ENCODE assay signal across 11 cellular contexts in the genomic region with DNA sequence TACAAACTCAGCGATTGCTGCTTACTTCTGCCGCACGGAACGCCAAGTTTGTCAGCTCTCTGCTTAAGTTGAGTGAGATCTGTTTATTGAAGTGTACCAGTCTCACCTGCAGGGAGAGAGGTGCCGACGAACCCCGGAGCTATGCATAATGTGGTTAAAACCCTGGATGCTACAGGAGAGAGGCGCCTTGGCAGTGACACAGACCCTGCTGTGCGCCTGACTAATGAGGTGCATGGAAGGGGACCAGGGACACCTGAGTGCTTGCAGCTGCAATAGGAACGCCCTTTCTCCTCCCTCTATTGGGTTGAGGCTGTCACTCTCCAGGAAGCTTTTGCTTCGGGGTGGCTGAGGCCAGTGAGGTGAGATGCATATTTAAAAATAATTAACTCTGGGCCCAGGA. TPM values are rescaled to one million over a fixed set of nuclear protein-coding genes. Genes with fewer than 3 reads are reported as not detected.
DNase-seq lines count a peak whose midpoint lies in the region; ATAC-seq, FAIRE-seq and TF ChIP-seq lines count a peak whose summit lies in the region.
"Had no signal": no experiment of that assay in that cellular context is flagged by ENCODE, and none has a peak within 500 bp of the region (broad histone marks: within the 10 kb centered on the region; RNA-seq: fewer than 3 reads in every experiment).

No MANE protein-coding gene starts in this region.

- no peak for TF ChIP-seq POLR2A in K562 (conservative IDR thresholded peaks at IDR 0.05)

- POLR2A ChIA-PET in CD4-positive, alpha-beta T cell (lab: Charles Lee): no interaction called here
- POLR2A ChIA-PET in K562 (lab: Yijun Ruan, JAX): no interaction called here
- POLR2A ChIA-PET in naive thymus-derived CD4-positive, alpha-beta T cell (lab: Charles Lee): no interaction called here

- H3K9ac ChIP-seq in K562 (ENCODE audit: insufficient read depth in 1 of 2, low read depth in 2 of 2, low read length in 2 of 2): peak overlapping the region in 1 of 2 experiments; percentile 91; a peak in 1 of 4 replicates

- peaks cover 15% of the 10 kb centered on the region for H3K4me1 Mint-ChIP-seq in CD4-positive, alpha-beta T cell (ENCODE audit: low read depth)
- H3K4me1 Mint-ChIP-seq in naive thymus-derived CD4-positive, alpha-beta T cell: peaks cover 5 to 17% (median 13%) of the 10 kb centered on the region in 7 donors

- H3K4me3 ChIP-seq in H7 (ENCODE audit: insufficient read depth, low read depth, low read length) (no peak overlapping the region), K562 (no peak overlapping the region)
- no peak overlapping the region for H3K4me3 ChIP-seq in naive thymus-derived CD4-positive, alpha-beta T cell (ENCODE audit: low read length)

- DNase-seq in CD4-positive, alpha-beta T cell: no peak
- peak; percentile 22 for DNase-seq in H7
- DNase-seq in K562 (ENCODE audit: extremely low read depth in 1 of 4, low spot score in 3 of 4): peak in 1 of 4 experiments; percentile 16
- no peak for DNase-seq in naive thymus-derived CD4-positive, alpha-beta T cell
- DNase-seq in UCSD-AML1 (lab: John Stamatoyannopoulos, UW; ENCODE audit: unreplicated experiment): no peak
- no peak for DNase-seq in KG1 (lab: John Stamatoyannopoulos, UW)
- no peak for DNase-seq in D341Med (ENCODE audit: low spot score)
- DNase-seq: DMS79 treated with DMSO at 0.1 percent for 48 hours, NCI-H774 had no signal

- TSS peak; percentile 42 for BruUV-seq in K562 (replicated peaks; lab: Mats Ljungman, UMichigan)

- H3K36me3 Mint-ChIP-seq in CD4-positive, alpha-beta T cell (ENCODE audit: low read depth): no peaks in the 10 kb centered on the region
- no peaks in the 10 kb centered on the region for H3K36me3 Mint-ChIP-seq in naive thymus-derived CD4-positive, alpha-beta T cell

- intact Hi-C loops in CD4-positive, alpha-beta T cell (cut with DNase I, micrococcal nuclease): no loop called here
- intact Hi-C loops in K562 (cut with micrococcal nuclease): no loop called here
- intact Hi-C loops in naive thymus-derived CD4-positive, alpha-beta T cell (cut with micrococcal nuclease): no loop called here

- H3K79me2 ChIP-seq in K562 (ENCODE audit: control insufficient read depth, insufficient read depth, low read length): peaks cover 3% of the 10 kb centered on the region; the same call in 1 of the 3 replicates

- no peaks in the 10 kb centered on the region for H3K9me1 ChIP-seq in K562 (ENCODE audit: control insufficient read depth, insufficient read depth, low read length)

- WGBS in K562 (ENCODE audit: insufficient coverage, low coverage, missing lambda C conversion rate): 76% methylated on average over 10 of the region's 11 CpGs

- no peaks in the 10 kb centered on the region for H3K9me3 ChIP-seq in CD4-positive, alpha-beta T cell (ENCODE audit: control insufficient read depth, low read length)
- no peaks in the 10 kb centered on the region for H3K9me3 ChIP-seq in K562 (replicated peaks; ENCODE audit: control insufficient read depth, insufficient read depth, low read depth, low read length)
- no peaks in the 10 kb centered on the region for H3K9me3 ChIP-seq in naive thymus-derived CD4-positive, alpha-beta T cell (ENCODE audit: control insufficient read depth in 2 of 3, low read length in 3 of 3)

- peak overlapping the region; percentile 83 for H3K4me2 ChIP-seq in K562 (ENCODE audit: insufficient read depth, low read length)

- H3K9me3 Mint-ChIP-seq in CD4-positive, alpha-beta T cell: no peaks in the 10 kb centered on the region
- H3K9me3 Mint-ChIP-seq in naive thymus-derived CD4-positive, alpha-beta T cell: no peaks in the 10 kb centered on the region

- H3K27me3 Mint-ChIP-seq in CD4-positive, alpha-beta T cell: peaks cover 71% of the 10 kb centered on the region
- peaks cover 46 to 71% (median 70%) of the 10 kb centered on the region in 5 donors for H3K27me3 Mint-ChIP-seq in naive thymus-derived CD4-positive, alpha-beta T cell

- CTCF ChIA-PET in CD4-positive, alpha-beta T cell (lab: Charles Lee): no interaction called here
- CTCF ChIA-PET in K562 (lab: Yijun Ruan, JAX; ENCODE audit: low intra/inter-chr PET ratio): no interaction called here
- CTCF ChIA-PET in naive thymus-derived CD4-positive, alpha-beta T cell (lab: Charles Lee): no interaction called here

- H3K4me3 Mint-ChIP-seq in CD4-positive, alpha-beta T cell: peak overlapping the region; percentile 68
- H3K4me3 Mint-ChIP-seq in naive thymus-derived CD4-positive, alpha-beta T cell: peak overlapping the region in 8 of 10 donors; percentile 24 to 76 (median 46)

- TF ChIP-seq RAD21 in K562 (CRISPR knock-in tag; conservative IDR thresholded peaks at IDR 0.05 in 1 of 2, IDR thresholded peaks at IDR 0.05 in 1 of 2): no peak

- no peak overlapping the region for H3K27ac Mint-ChIP-seq in CD4-positive, alpha-beta T cell
- no peak overlapping the region for H3K27ac Mint-ChIP-seq in naive thymus-derived CD4-positive, alpha-beta T cell

- ATAC-seq in CD4-positive, alpha-beta T cell (ENCODE audit: poor library complexity): no peak
- ATAC-seq in K562: no peak
- ATAC-seq in naive thymus-derived CD4-positive, alpha-beta T cell: no peak
- ATAC-seq in HG02588 (IDR thresholded peaks at IDR 0.05; ENCODE audit: unreplicated experiment): no peak

- H2AFZ ChIP-seq in K562 (ENCODE audit: low read depth, low read length): no peak overlapping the region; the same call in 1 of the 2 replicates

- no peak for FAIRE-seq in K562 (lab: Jason Lieb, UNC)

- in situ Hi-C loops in K562 (cut with MboI): no loop called here

- peaks cover 53% of the 10 kb centered on the region for H3K27me3 ChIP-seq in CD4-positive, alpha-beta T cell (ENCODE audit: control insufficient read depth, insufficient read depth, low read length)
- H3K27me3 ChIP-seq in H7 (ENCODE audit: control insufficient read depth, insufficient read depth, low read length): peaks cover 42% of the 10 kb centered on the region
- H3K27me3 ChIP-seq in K562 (ENCODE audit: control insufficient read depth in 2 of 2, insufficient read depth in 2 of 2, low read length in 2 of 2): no peaks in the 10 kb centered on the region
- peaks cover 0 to 5% of the 10 kb centered on the region in 2 donors for H3K27me3 ChIP-seq in naive thymus-derived CD4-positive, alpha-beta T cell (ENCODE audit: control insufficient read depth in 2 of 2, insufficient read depth in 2 of 2, low read length in 2 of 2)

- TF ChIP-seq EP300 in K562 (IDR thresholded peaks at IDR 0.05; ENCODE audit: low read length): no peak

- no peak for TF ChIP-seq CTCF in CD4-positive, alpha-beta T cell (IDR thresholded peaks at IDR 0.05)
- TF ChIP-seq CTCF in K562 (IDR thresholded peaks at IDR 0.05 in 2 of 3, conservative IDR thresholded peaks at IDR 0.05 in 1 of 3; ENCODE audit: insufficient read depth in 2 of 3, low read depth in 1 of 3, low read length in 3 of 3): no peak

- no peaks in the 10 kb centered on the region for H4K20me1 ChIP-seq in K562 (replicated peaks; ENCODE audit: control insufficient read depth, insufficient read depth, low read length)

- H3K27ac ChIP-seq in CD4-positive, alpha-beta T cell (ENCODE audit: low read depth, low read length): no peak overlapping the region
- H3K27ac ChIP-seq in K562 (ENCODE audit: extremely low read depth, low read depth, low read length): no peak overlapping the region
- H3K27ac ChIP-seq in naive thymus-derived CD4-positive, alpha-beta T cell (ENCODE audit: low read depth, low read length): no peak overlapping the region
- H3K27ac ChIP-seq: epithelial cell of prostate had no signal

- H3K36me3 ChIP-seq in H7 (replicated peaks; ENCODE audit: control insufficient read depth, insufficient read depth, low read length) (no peaks in the 10 kb centered on the region), K562 (ENCODE audit: control insufficient read depth, insufficient read depth, low read length) (no peaks in the 10 kb centered on the region)
- no peaks in the 10 kb centered on the region for H3K36me3 ChIP-seq in naive thymus-derived CD4-positive, alpha-beta T cell (ENCODE audit: control insufficient read depth in 2 of 3, insufficient read depth in 3 of 3, low read length in 3 of 3)

- H3K4me1 ChIP-seq in K562 (replicated peaks in 1 of 2; ENCODE audit: control insufficient read depth in 2 of 2, insufficient read depth in 2 of 2, low read length in 2 of 2): peaks cover 18 to 23% of the 10 kb centered on the region in 2 experiments; a peak in 4 of 5 replicates
- no peaks in the 10 kb centered on the region for H3K4me1 ChIP-seq in naive thymus-derived CD4-positive, alpha-beta T cell (ENCODE audit: control insufficient read depth in 2 of 2, insufficient read depth in 2 of 2, low read length in 2 of 2)

RNA-seq across cellular contexts. Expression of a gene that starts 1.0 kb away (rescaled TPM):
- total RNA-seq in CD4-positive, alpha-beta T cell: not detected
- 0.03 TPM in 1 of 2 replicates, not detected in the other for total RNA-seq in H7 (2014; rRNA removed; shearing (Covaris generic))
- total RNA-seq in K562 (2011; cell fraction: chromatin; rRNA removed; ENCODE audit: low replicate concordance): 5.6 and 14.6 TPM in 2 replicates
- 4.3 and 5.0 TPM in 2 replicates for total RNA-seq in K562 (2011; cell fraction: nucleolus; rRNA removed)
- 7.3 and 10.2 TPM in 2 replicates for total RNA-seq in K562 (2011; cell fraction: nucleoplasm; rRNA removed)
- total RNA-seq in K562 (2014; rRNA removed) (1.6 and 2.5 TPM in 2 replicates), K562 (2014; rRNA removed; fragmentation: Illumina TruSeq; extraction: Trizol) (2.7 and 2.8 TPM in 2 replicates), K562 (2015; rRNA removed; fragmentation: Illumina TruSeq; extraction: Trizol) (3.3 and 3.8 TPM in 2 replicates), K562 (2021) (1.4 and 1.6 TPM in 2 replicates)
- polyA plus RNA-seq in K562 (2011; rRNA removed) (1.3 and 2.3 TPM in 2 replicates), K562 (2014; fragmentation: Illumina TruSeq; extraction: Trizol) (0.91 and 1.6 TPM in 2 replicates), K562 (2014; fragmentation: Nextera tagmentation; extraction: Ambion mirVana) (under 1 TPM; 0.45 to 0.57 TPM), K562 (2014; rRNA removed) (0.97 and 1.9 TPM in 2 replicates)
- 0.63 and 1.1 TPM in 2 replicates for polyA plus RNA-seq in K562 (2011; cell fraction: cytosol; rRNA removed)
- polyA plus RNA-seq in K562 (2011; cell fraction: nucleus; rRNA removed): 4.7 and 6.1 TPM in 2 replicates
- polyA plus RNA-seq in K562 (2012): 0.79 and 1.2 TPM in 2 replicates
- polyA minus RNA-seq in K562 (2011; rRNA and poly(A)+ RNA removed): 5.3 and 7.7 TPM in 2 replicates
- 1.0 and 1.5 TPM in 2 replicates for polyA minus RNA-seq in K562 (2011; cell fraction: cytosol; rRNA and poly(A)+ RNA removed)
- polyA minus RNA-seq in K562 (2011; cell fraction: nucleus; rRNA and poly(A)+ RNA removed): 8.3 and 8.5 TPM in 2 replicates
- not detected for total RNA-seq in naive thymus-derived CD4-positive, alpha-beta T cell
- polyA plus RNA-seq in naive thymus-derived CD4-positive, alpha-beta T cell: under 1 TPM in 1 of 2 donors, not detected in 1; 0.07 TPM
